9 cellular contexts compared by ENCODE assay signal in genomic region chr7:32937344-32938174, GRCh38. TPM values are rescaled to one million over a fixed set of nuclear protein-coding genes. Genes with fewer than 3 reads are reported as not detected.
DNase-seq lines count a peak whose midpoint lies in the region; TF ChIP-seq lines count a peak whose summit lies in the region.
"Had no signal": no experiment of that assay in that cellular context is flagged by ENCODE, and none has a peak within 500 bp of the region (broad histone marks: within the 10 kb centered on the region; RNA-seq: fewer than 3 reads in every experiment).

No MANE protein-coding gene starts in this region.

- H3K9me3 ChIP-seq in breast epithelium, result no peaks in the 10 kb centered on the region
- H3K9me3 ChIP-seq in endodermal cell (ENCODE audit: control insufficient read depth, low read length), result no peaks in the 10 kb centered on the region

- H3K36me3 Mint-ChIP-seq in MCF 10A (ENCODE audit: insufficient read depth, unreplicated experiment), result peaks cover 27% of the 10 kb centered on the region
- H3K36me3 Mint-ChIP-seq in activated naive CD8-positive, alpha-beta T cell treated with anti-CD3 and anti-CD28 coated beads for 36 hours, result peaks cover 7% of the 10 kb centered on the region
- peaks cover 11% of the 10 kb centered on the region for H3K36me3 Mint-ChIP-seq in endodermal cell (ENCODE audit: low read depth)

- POLR2A ChIA-PET in MCF 10A (lab: Yijun Ruan, JAX), result interaction anchor here (0.8 to 1.3 kb wide), 3 partner anchors 20 to 48 kb away, joined by 3 to 4 read pairs (median 4); partner anchors contain the start of gene FKBP9

- H3K27ac Mint-ChIP-seq in MCF 10A (ENCODE audit: low read depth, unreplicated experiment) (no peak overlapping the region), endodermal cell (no peak overlapping the region)
- no peak overlapping the region for H3K27ac Mint-ChIP-seq in activated naive CD8-positive, alpha-beta T cell treated with anti-CD3 and anti-CD28 coated beads for 36 hours

- H3K4me3 Mint-ChIP-seq in MCF 10A (ENCODE audit: unreplicated experiment), result no peak overlapping the region
- H3K4me3 Mint-ChIP-seq in activated naive CD8-positive, alpha-beta T cell treated with anti-CD3 and anti-CD28 coated beads for 36 hours, result no peak overlapping the region
- H3K4me3 Mint-ChIP-seq in endodermal cell, result no peak overlapping the region

- H3K4me3 ChIP-seq in breast epithelium (no peak overlapping the region), endodermal cell (ENCODE audit: low read length) (no peak overlapping the region)

- no TSS peak for BruUV-seq in MCF 10A (replicated peaks; lab: Mats Ljungman, UMichigan)

- DNase-seq in MCF 10A (ENCODE audit: unreplicated experiment) (peak; percentile 23), breast epithelium (ENCODE audit: low spot score in 2 of 2) (no peak), amniotic epithelial cell (ENCODE audit: low read depth) (peak; percentile 25), left kidney (ENCODE audit: low read depth, low spot score) (peak; percentile 74), NCI-H187 treated with DMSO at 0.1 percent for 48 hours (lab: John Stamatoyannopoulos, UW) (no peak), endodermal cell (no peak), SW 1271 (lab: John Stamatoyannopoulos, UW) (no peak)
- no peak for DNase-seq in activated naive CD8-positive, alpha-beta T cell treated with anti-CD3 and anti-CD28 coated beads for 36 hours
- DNase-seq: mesendoderm had no signal

- H3K9me3 Mint-ChIP-seq in MCF 10A (ENCODE audit: unreplicated experiment), result no peaks in the 10 kb centered on the region
- H3K9me3 Mint-ChIP-seq in activated naive CD8-positive, alpha-beta T cell treated with anti-CD3 and anti-CD28 coated beads for 36 hours, result no peaks in the 10 kb centered on the region
- no peaks in the 10 kb centered on the region for H3K9me3 Mint-ChIP-seq in endodermal cell

- H3K27me3 ChIP-seq in breast epithelium, result no peaks in the 10 kb centered on the region
- H3K27me3 ChIP-seq in endodermal cell (ENCODE audit: control insufficient read depth, insufficient read depth, low read length, poor library complexity, severe bottlenecking), result peaks cover 5% of the 10 kb centered on the region

- intact Hi-C loops in MCF 10A (cut with micrococcal nuclease), result no loop called here
- intact Hi-C loops in breast epithelium (cut with DNase I; ENCODE audit: low total_unique reads), result no loop called here

- CTCF ChIA-PET in MCF 10A (lab: Yijun Ruan, JAX), result interaction anchor here (0.5 to 3.4 kb wide), 5 partner anchors 10 to 1262 kb away, joined by 3 to 14 read pairs (median 4); no protein-coding TSS in a partner anchor

- H3K27ac ChIP-seq in breast epithelium (no peak overlapping the region), endodermal cell (ENCODE audit: low read depth, low read length) (no peak overlapping the region)

- no peaks in the 10 kb centered on the region for H3K36me3 ChIP-seq in breast epithelium
- no peaks in the 10 kb centered on the region for H3K36me3 ChIP-seq in endodermal cell (ENCODE audit: control insufficient read depth, insufficient read depth, low read length)

- H3K9ac ChIP-seq in endodermal cell (ENCODE audit: extremely low read depth, low read length, poor library complexity, severe bottlenecking), result no peak overlapping the region

- H3K27me3 Mint-ChIP-seq in MCF 10A (ENCODE audit: insufficient read depth, unreplicated experiment) (no peaks in the 10 kb centered on the region), endodermal cell (ENCODE audit: insufficient read depth) (peaks cover 81% of the 10 kb centered on the region)
- H3K27me3 Mint-ChIP-seq in activated naive CD8-positive, alpha-beta T cell treated with anti-CD3 and anti-CD28 coated beads for 36 hours, result peaks cover 10% of the 10 kb centered on the region

- H3K4me1 ChIP-seq in breast epithelium (peaks cover 0 to 4% of the 10 kb centered on the region in 2 donors), endodermal cell (ENCODE audit: control insufficient read depth, insufficient read depth, low read length) (no peaks in the 10 kb centered on the region)

- TF ChIP-seq CTCF in MCF 10A (IDR thresholded peaks at IDR 0.05; ENCODE audit: unreplicated experiment), result no peak
- TF ChIP-seq CTCF in breast epithelium (IDR thresholded peaks at IDR 0.05), result no peak
- no peak for TF ChIP-seq CTCF in endodermal cell (conservative IDR thresholded peaks at IDR 0.05)

- TF ChIP-seq POLR2A in breast epithelium (IDR thresholded peaks at IDR 0.05), result no peak

- H3K4me1 Mint-ChIP-seq in MCF 10A (ENCODE audit: insufficient read depth, unreplicated experiment) (peaks cover 22% of the 10 kb centered on the region), endodermal cell (peaks cover 13% of the 10 kb centered on the region)
- H3K4me1 Mint-ChIP-seq in activated naive CD8-positive, alpha-beta T cell treated with anti-CD3 and anti-CD28 coated beads for 36 hours, result peaks cover 12% of the 10 kb centered on the region

- WGBS in endodermal cell (ENCODE audit: insufficient coverage in 1 of 2, insufficient read length in 1 of 2), 2 experiments, result 87 to 91% methylated on average over 8 to 10 of the region's 10 CpGs

RNA-seq across cellular contexts. Expression of gene FKBP9, which starts 19.7 kb away (rescaled TPM):
- total RNA-seq in MCF 10A (2022), result 111 and 139 TPM in 2 replicates
- 100 to 1,000 TPM in 2 of 3 donors, 10 to 100 TPM in 1; 74.9 to 236 (median 100) TPM for total RNA-seq in breast epithelium
- under 1 TPM in 1 of 2 experiments, not detected in 1; 0.14 TPM for total RNA-seq in activated naive CD8-positive, alpha-beta T cell treated with anti-CD3 and anti-CD28 coated beads for 36 hours
- 10 to 100 TPM; 58.0 to 68.0 TPM for total RNA-seq in endodermal cell
- 30.3 TPM for polyA plus RNA-seq in endodermal cell (2013, experiment 1 of 2)
- polyA plus RNA-seq in endodermal cell (2013, experiment 2 of 2), result 30.2 TPM

RNA-seq across cellular contexts. Expression of gene KBTBD2, which starts 46.0 kb away (rescaled TPM):
- total RNA-seq in MCF 10A (2022) (27.2 and 27.4 TPM in 2 replicates), breast epithelium (10 to 100 TPM; 36.7 to 55.9 (median 38.9) TPM), endodermal cell (10 to 100 TPM; 41.8 to 52.9 TPM)
- total RNA-seq in activated naive CD8-positive, alpha-beta T cell treated with anti-CD3 and anti-CD28 coated beads for 36 hours, result 10 to 100 TPM; 20.9 to 22.7 TPM
- 45.9 TPM for polyA plus RNA-seq in endodermal cell (2013, experiment 1 of 2)
- polyA plus RNA-seq in endodermal cell (2013, experiment 2 of 2), result 43.1 TPM

Comparison
In these comparisons a context has a peak if more than half of its experiments do, and no peak if none do; other contexts are left out.
1. DNase-seq: peak in MCF 10A (single experiment), amniotic epithelial cell (single experiment) and left kidney (single experiment); none in breast epithelium (0 of 2), NCI-H187 treated with DMSO at 0.1 percent for 48 hours (single experiment), activated naive CD8-positive, alpha-beta T cell treated with anti-CD3 and anti-CD28 coated beads for 36 hours (single experiment), endodermal cell (single experiment) and SW 1271 (0 of 2).
2. RNA of gene FKBP9, which starts 19.7 kb away (total RNA-seq): 111 to 139 TPM in MCF 10A, 74.9 to 236 TPM in breast epithelium and 58.0 to 68.0 TPM in endodermal cell; 0.14 TPM in activated naive CD8-positive, alpha-beta T cell treated with anti-CD3 and anti-CD28 coated beads for 36 hours; every median in the first group is over 10 times any median in the second.